ENCODE assay signal across 18 cellular contexts in the genomic region with DNA sequence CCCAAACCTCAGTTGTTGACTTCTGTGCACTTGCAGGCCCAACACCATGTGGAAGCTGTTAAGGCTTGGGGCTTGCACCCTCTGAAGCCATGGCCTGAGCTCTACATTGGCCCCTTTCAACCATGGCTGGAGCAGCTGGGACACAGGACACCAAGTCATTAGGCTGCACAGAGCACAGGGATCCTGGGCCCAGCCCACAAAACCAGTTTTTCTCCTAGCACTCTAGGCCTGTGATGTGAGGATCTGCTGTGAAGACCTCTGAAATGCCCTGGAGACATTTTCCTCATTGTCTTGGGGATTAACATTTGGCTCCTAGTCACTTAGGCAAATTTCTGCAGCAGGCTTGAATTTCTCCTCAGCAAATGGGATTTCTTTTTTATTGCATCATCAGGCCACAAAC.
"Had no signal": no experiment of that assay in that cellular context is flagged by ENCODE, and none has a peak within 500 bp of the region (broad histone marks: within the 10 kb centered on the region; RNA-seq: fewer than 3 reads in every experiment).

No MANE protein-coding gene starts in this region.

- H3K27me3 Mint-ChIP-seq: dendritic cell treated with granulocyte-macrophage colony-stimulating factor and Interleukin-4, amounts not matched to agents 40 ng/mL and 50 ng/mL, for 4 days; effector memory CD8-positive, alpha-beta T cell; naive thymus-derived CD8-positive, alpha-beta T cell had no signal

- H3K27me3 ChIP-seq: hepatocyte, right atrium auricular region, stomach, transverse colon had no signal

- ATAC-seq: effector memory CD8-positive, alpha-beta T cell; mucosa of descending colon; naive thymus-derived CD8-positive, alpha-beta T cell had no signal

- H3K9me3 ChIP-seq: mucosa of descending colon, right atrium auricular region, thoracic aorta, transverse colon had no signal

- H3K4me3 ChIP-seq: hepatocyte, mucosa of descending colon, right atrium auricular region, stomach, thoracic aorta, transverse colon had no signal

- H3K4me1 ChIP-seq: right atrium auricular region, stomach, transverse colon had no signal

- H2AFZ ChIP-seq: hepatocyte had no signal

- H3K27ac ChIP-seq: hepatocyte, right atrium auricular region, stomach, thoracic aorta, transverse colon had no signal

- H3K27ac Mint-ChIP-seq: dendritic cell treated with granulocyte-macrophage colony-stimulating factor and Interleukin-4, amounts not matched to agents 40 ng/mL and 50 ng/mL, for 4 days; effector memory CD8-positive, alpha-beta T cell; naive thymus-derived CD8-positive, alpha-beta T cell had no signal

- H3K4me3 Mint-ChIP-seq: dendritic cell treated with granulocyte-macrophage colony-stimulating factor and Interleukin-4, amounts not matched to agents 40 ng/mL and 50 ng/mL, for 4 days; effector memory CD8-positive, alpha-beta T cell; naive thymus-derived CD8-positive, alpha-beta T cell; neural crest cell had no signal

- H3K4me2 ChIP-seq: hepatocyte had no signal

- H3K36me3 ChIP-seq: right atrium auricular region, stomach, thoracic aorta, transverse colon had no signal

- H3K79me2 ChIP-seq: hepatocyte had no signal

- FAIRE-seq: small intestine had no signal

- H3K4me1 Mint-ChIP-seq: naive thymus-derived CD8-positive, alpha-beta T cell; neural crest cell had no signal

- DNase-seq: effector memory CD8-positive, alpha-beta T cell; erythroblast; foreskin melanocyte; head of caudate nucleus; kidney glomerular epithelial cell; mucosa of descending colon; small intestine; stimulated activated CD4-positive, alpha-beta T cell treated with anti-CD3 and anti-CD28 coated beads, Interleukin-12 subunit alpha, Interleukin-12 subunit beta, amount 100 ng/mL, for 4 hours; stimulated activated naive CD4-positive, alpha-beta T cell; stomach; substantia nigra; transverse colon had no signal
